In the genomic region with DNA sequence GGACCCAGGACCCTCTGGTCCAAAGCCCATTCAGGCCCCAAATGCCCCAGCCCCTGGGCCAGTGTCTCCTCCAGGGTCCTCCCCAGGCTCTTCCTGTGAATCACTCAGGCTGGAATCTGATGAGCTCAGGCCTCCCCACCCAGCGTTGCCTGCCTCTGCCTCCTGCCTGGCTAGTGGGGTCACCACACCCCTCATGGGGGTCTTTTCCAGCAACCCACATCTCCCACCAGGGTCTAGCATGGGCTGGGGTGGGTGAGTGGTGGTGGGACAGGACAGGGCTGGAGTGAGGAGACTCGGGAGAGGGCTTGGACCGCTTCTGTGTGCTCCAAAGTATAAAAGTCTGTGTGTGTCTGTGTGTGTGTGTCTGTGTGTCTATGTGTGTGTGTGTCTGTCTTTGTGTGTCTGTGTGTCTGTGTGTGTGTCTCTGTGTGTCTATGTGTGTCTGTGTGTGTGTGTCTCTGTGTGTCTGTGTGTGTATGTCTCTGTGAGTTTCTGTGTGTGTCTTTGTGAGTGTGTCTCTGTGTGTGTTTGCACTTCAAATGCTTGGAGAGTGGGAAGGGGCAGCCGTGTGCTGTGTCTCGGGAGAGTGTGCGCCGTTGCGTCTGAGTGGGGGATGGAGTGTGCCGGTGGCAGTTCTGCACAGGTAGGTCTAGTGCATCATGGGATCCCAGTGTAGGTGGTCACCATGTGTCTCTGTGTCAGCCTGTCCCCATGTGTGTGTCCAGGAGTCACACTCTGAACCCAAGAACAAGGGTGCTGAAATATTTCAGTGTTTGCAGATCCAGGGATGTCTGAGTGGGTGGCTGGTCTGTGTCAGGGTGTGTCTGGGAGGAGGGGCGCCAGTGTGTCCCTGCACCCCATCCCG, we compare ENCODE assay signal across 6 cellular contexts. TPM values are rescaled to one million over a fixed set of nuclear protein-coding genes. Genes with fewer than 3 reads are reported as not detected.
DNase-seq lines count a peak whose midpoint lies in the region; TF ChIP-seq lines count a peak whose summit lies in the region.

No MANE protein-coding gene starts in this region.

- peaks cover 44% of the 10 kb centered on the region for H3K4me1 ChIP-seq in DOHH2 (ENCODE audit: control insufficient read depth, low read length)
- peaks cover 24% of the 10 kb centered on the region for H3K4me1 ChIP-seq in muscle layer of colon (ENCODE audit: insufficient read depth, low read length)

- no peaks in the 10 kb centered on the region for H3K36me3 Mint-ChIP-seq in activated naive CD8-positive, alpha-beta T cell treated with anti-CD3 and anti-CD28 coated beads for 36 hours

- H3K4me3 ChIP-seq in DOHH2 (ENCODE audit: low read length) (no peak overlapping the region), muscle layer of colon (ENCODE audit: low read depth in 1 of 2, low read length in 2 of 2) (no peak overlapping the region)

- H3K27me3 Mint-ChIP-seq in activated naive CD8-positive, alpha-beta T cell treated with anti-CD3 and anti-CD28 coated beads for 36 hours = no peaks in the 10 kb centered on the region

- H3K9me3 ChIP-seq in DOHH2 (ENCODE audit: control insufficient read depth, insufficient read depth, low read length) (no peaks in the 10 kb centered on the region), muscle layer of colon (ENCODE audit: low read length) (no peaks in the 10 kb centered on the region)

- H3K9ac ChIP-seq in muscle layer of colon (ENCODE audit: low read length) = no peak overlapping the region

- peak overlapping the region; percentile 65; the same call in 1 of the 2 replicates for H3K4me2 ChIP-seq in DOHH2 (ENCODE audit: low read length)

- H3K79me2 ChIP-seq in DOHH2 (ENCODE audit: control insufficient read depth, low read length) = no peaks in the 10 kb centered on the region

- H3K27me3 ChIP-seq in DOHH2 (ENCODE audit: control insufficient read depth, low read length) (no peaks in the 10 kb centered on the region), muscle layer of colon (ENCODE audit: control insufficient read depth in 1 of 2, insufficient read depth in 2 of 2, low read length in 2 of 2) (no peaks in the 10 kb centered on the region)

- H3K9me2 ChIP-seq in DOHH2 (replicated peaks; ENCODE audit: control insufficient read depth, low read length) = no peaks in the 10 kb centered on the region

- no peaks in the 10 kb centered on the region for H3F3A ChIP-seq in DOHH2 (ENCODE audit: control insufficient read depth, insufficient read depth)

- H3K4me3 Mint-ChIP-seq in activated naive CD8-positive, alpha-beta T cell treated with anti-CD3 and anti-CD28 coated beads for 36 hours = no peak overlapping the region

- H3K27ac ChIP-seq in DOHH2 (ENCODE audit: low read depth, low read length) (no peak overlapping the region), muscle layer of colon (ENCODE audit: low read depth, low read length) (peak overlapping the region; percentile 19)

- no peaks in the 10 kb centered on the region for H3K9me3 Mint-ChIP-seq in activated naive CD8-positive, alpha-beta T cell treated with anti-CD3 and anti-CD28 coated beads for 36 hours

- H3K36me3 ChIP-seq in DOHH2 (ENCODE audit: control insufficient read depth, low read length) = no peaks in the 10 kb centered on the region
- no peaks in the 10 kb centered on the region for H3K36me3 ChIP-seq in muscle layer of colon (ENCODE audit: insufficient read depth, low read length)

- H3K27ac Mint-ChIP-seq in activated naive CD8-positive, alpha-beta T cell treated with anti-CD3 and anti-CD28 coated beads for 36 hours = peak overlapping the region; percentile 26

- H4K20me1 ChIP-seq in DOHH2 (ENCODE audit: control insufficient read depth, insufficient read depth, low read depth, low read length) = no peaks in the 10 kb centered on the region

- H3K4me1 Mint-ChIP-seq in activated naive CD8-positive, alpha-beta T cell treated with anti-CD3 and anti-CD28 coated beads for 36 hours = peaks cover 29% of the 10 kb centered on the region

- TF ChIP-seq CTCF in DOHH2 (IDR thresholded peaks at IDR 0.05; ENCODE audit: low read depth, low read length, poor library complexity, severe bottlenecking) = no peak

- DNase-seq in activated naive CD8-positive, alpha-beta T cell treated with anti-CD3 and anti-CD28 coated beads for 36 hours = no peak
- DNase-seq in NCI-H1048 (lab: John Stamatoyannopoulos, UW) (no peak), GDM1 (lab: John Stamatoyannopoulos, UW) (no peak), activated gamma-delta T cell treated with Interleukin-2 at 50 U/mL for 16 hours (no peak)

RNA-seq across cellular contexts. Expression of gene RIN1, which starts 8.8 kb away (rescaled TPM):
- total RNA-seq in activated naive CD8-positive, alpha-beta T cell treated with anti-CD3 and anti-CD28 coated beads for 36 hours = 1 to 10 TPM; 1.5 to 1.6 TPM

RNA-seq across cellular contexts. Expression of gene CD248, which starts 10.6 kb away (rescaled TPM):
- 10 to 100 TPM; 11.0 to 11.9 TPM for total RNA-seq in activated naive CD8-positive, alpha-beta T cell treated with anti-CD3 and anti-CD28 coated beads for 36 hours

RNA-seq across cellular contexts. Expression of gene BRMS1, which starts 17.5 kb away (rescaled TPM):
- total RNA-seq in activated naive CD8-positive, alpha-beta T cell treated with anti-CD3 and anti-CD28 coated beads for 36 hours = 10 to 100 TPM; 47.5 to 48.8 TPM

RNA-seq across cellular contexts. Expression of gene B4GAT1, which starts 20.0 kb away (rescaled TPM):
- total RNA-seq in activated naive CD8-positive, alpha-beta T cell treated with anti-CD3 and anti-CD28 coated beads for 36 hours = 10 to 100 TPM in 1 of 2 experiments, 1 to 10 TPM in 1; 9.5 to 10.0 TPM

RNA-seq across cellular contexts. Expression of gene TMEM151A, which starts 35.7 kb away (rescaled TPM):
- not detected for total RNA-seq in activated naive CD8-positive, alpha-beta T cell treated with anti-CD3 and anti-CD28 coated beads for 36 hours
